13 cellular contexts compared by ENCODE assay signal in the genomic region with DNA sequence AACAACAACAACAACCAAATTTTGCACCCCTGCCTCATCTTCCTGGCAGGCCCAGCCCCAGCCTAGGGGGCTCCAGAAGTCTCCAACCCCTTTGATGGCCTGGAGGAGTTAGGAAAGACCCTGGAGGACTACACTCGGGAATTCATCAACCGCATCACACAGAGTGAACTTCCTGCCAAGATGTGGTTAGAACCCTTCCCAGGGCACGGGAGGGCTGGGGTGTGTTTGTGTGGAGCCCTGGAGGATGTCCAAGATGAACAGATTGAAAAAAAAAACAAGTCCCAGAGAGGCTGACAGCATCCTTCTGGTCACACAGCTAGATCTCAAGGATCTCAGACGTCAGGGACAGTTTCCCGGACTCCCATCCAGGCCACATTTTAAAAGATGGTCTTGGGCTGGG. TPM values are rescaled to one million over a fixed set of nuclear protein-coding genes. Genes with fewer than 3 reads are reported as not detected.
A peak's percentile ranks its signal among the peaks of the same experiment; 100 is the strongest.
DNase-seq lines count a peak whose midpoint lies in the region; ATAC-seq, FAIRE-seq and TF ChIP-seq lines count a peak whose summit lies in the region.
"Had no signal": no experiment of that assay in that cellular context is flagged by ENCODE, and none has a peak within 500 bp of the region (broad histone marks: within the 10 kb centered on the region; RNA-seq: fewer than 3 reads in every experiment).

No MANE protein-coding gene starts in this region.

- H3K4me3 ChIP-seq in hepatocyte (no peak overlapping the region), pancreas (no peak overlapping the region)
- H3K4me3 ChIP-seq: body of pancreas, SJSA1 had no signal

- no peaks in the 10 kb centered on the region for H4K20me1 ChIP-seq in hepatocyte (ENCODE audit: insufficient read depth, poor library complexity, severe bottlenecking)

- H3K27me3 ChIP-seq in hepatocyte (no peaks in the 10 kb centered on the region), pancreas (no peaks in the 10 kb centered on the region)
- H3K27me3 ChIP-seq: body of pancreas, SJSA1 had no signal

- 81% methylated on average over 5 of the region's 5 CpGs for WGBS in hepatocyte (ENCODE audit: low lambda C conversion rate, missing lambda C conversion rate)
- 43 to 47% methylated on average over 5 of the region's 5 CpGs for WGBS in pancreas, 2 donors

- no peak overlapping the region for H3K4me2 ChIP-seq in hepatocyte

- H3K27ac ChIP-seq in hepatocyte (peak overlapping the region; percentile 59), pancreas (no peak overlapping the region)
- H3K27ac ChIP-seq: 22Rv1, body of pancreas, SJSA1 had no signal

- H3K9me3 ChIP-seq in hepatocyte (ENCODE audit: low read depth) (no peaks in the 10 kb centered on the region), pancreas (no peaks in the 10 kb centered on the region)
- H3K9me3 ChIP-seq: body of pancreas, SJSA1 had no signal

- DNase-seq in NCI-H2171 treated with DMSO at 0.1 percent for 48 hours (lab: John Stamatoyannopoulos, UW) (peak; percentile 19), NCI-H2171 (lab: John Stamatoyannopoulos, UW) (no peak), astrocyte of the hippocampus (ENCODE audit: low read depth, low spot score) (peak; percentile 68), hepatocyte (ENCODE audit: low spot score) (no peak), urothelium cell line (ENCODE audit: low spot score) (peak; percentile 27), pancreas (no peak), NCI-H345 treated with DMSO at 0.1 percent for 48 hours (lab: John Stamatoyannopoulos, UW; ENCODE audit: unreplicated experiment) (no peak), GM19239 (ENCODE audit: insufficient read length, low spot score) (no peak)

- H3K36me3 ChIP-seq in hepatocyte (replicated peaks; ENCODE audit: insufficient read depth, low read depth) (no peaks in the 10 kb centered on the region), pancreas (no peaks in the 10 kb centered on the region)
- H3K36me3 ChIP-seq: SJSA1 had no signal

- no peak overlapping the region for H2AFZ ChIP-seq in hepatocyte

- H3K4me1 ChIP-seq in hepatocyte (ENCODE audit: insufficient read depth) (peaks cover 10% of the 10 kb centered on the region), pancreas (no peaks in the 10 kb centered on the region)

- intact Hi-C loops in pancreas (cut with DNase I): no loop called here

- FAIRE-seq in urothelium cell line (lab: Jason Lieb, UNC) (no peak), pancreas (lab: Jason Lieb, UNC) (no peak), GM19239 (lab: Jason Lieb, UNC) (no peak)

- no peak for TF ChIP-seq CTCF in hepatocyte (IDR thresholded peaks at IDR 0.05; ENCODE audit: poor library complexity)
- no peak for TF ChIP-seq CTCF in pancreas (IDR thresholded peaks at IDR 0.05)

- no peaks in the 10 kb centered on the region for H3K9me2 ChIP-seq in hepatocyte (replicated peaks; ENCODE audit: insufficient read depth)

- ATAC-seq in pancreas: no peak

- H3K79me2 ChIP-seq in hepatocyte: no peaks in the 10 kb centered on the region

RNA-seq across cellular contexts. Expression of gene APOC1, which starts 13.3 kb away (rescaled TPM):
- total RNA-seq in hepatocyte (330 and 390 TPM in 2 replicates), pancreas (100 to 1,000 TPM in 1 of 6 donors, 10 to 100 TPM in 1, 1 to 10 TPM in 4; 1.1 to 213 (median 5.7) TPM)
- polyA plus RNA-seq in hepatocyte (395 and 606 TPM in 2 replicates), pancreas (1 to 10 TPM; 5.0 to 7.6 TPM)
- total RNA-seq: natural killer cell, SJSA1 had no signal

RNA-seq across cellular contexts. Expression of gene APOC4, which starts 14.3 kb away (rescaled TPM):
- total RNA-seq in hepatocyte: not detected in 2 replicates
- 1.1 TPM in 1 of 2 replicates, not detected in the other for polyA plus RNA-seq in hepatocyte
- under 1 TPM in 1 of 6 donors, not detected in 5; 0.47 TPM for total RNA-seq in pancreas
- polyA plus RNA-seq in pancreas: not detected
- total RNA-seq: body of pancreas, left cardiac atrium, natural killer cell, SJSA1 had no signal

RNA-seq across cellular contexts. Expression of gene APOC2, which starts 18.1 kb away (rescaled TPM):
- 435 and 454 TPM in 2 replicates for total RNA-seq in hepatocyte
- 603 and 827 TPM in 2 replicates for polyA plus RNA-seq in hepatocyte
- total RNA-seq in pancreas: 10 to 100 TPM in 1 of 6 donors, 1 to 10 TPM in 1, under 1 TPM in 2, not detected in 2; 0.49 to 22.1 (median 3.8) TPM
- polyA plus RNA-seq in pancreas: 1 to 10 TPM in 1 of 2 donors, under 1 TPM in 1; 0.54 to 2.2 TPM
- total RNA-seq: body of pancreas, left cardiac atrium, natural killer cell, SJSA1 had no signal

RNA-seq across cellular contexts. Expression of gene APOE, which starts 22.1 kb away (rescaled TPM):
- total RNA-seq in hepatocyte: 3,920 and 3,946 TPM in 2 replicates
- polyA plus RNA-seq in hepatocyte: 3,558 and 4,019 TPM in 2 replicates
- total RNA-seq in pancreas: 100 to 1,000 TPM in 1 of 6 donors, 10 to 100 TPM in 3, 1 to 10 TPM in 2; 3.1 to 379 (median 16.5) TPM
- polyA plus RNA-seq in pancreas: 10 to 100 TPM; 14.8 to 45.1 TPM

RNA-seq across cellular contexts. Expression of gene CLPTM1, which starts 27.4 kb away (rescaled TPM):
- total RNA-seq in hepatocyte: 41.0 and 49.1 TPM in 2 replicates
- 89.7 and 93.1 TPM in 2 replicates for polyA plus RNA-seq in hepatocyte
- 10 to 100 TPM; 56.4 to 73.6 (median 63.8) TPM for total RNA-seq in pancreas
- 10 to 100 TPM; 74.5 to 81.9 TPM for polyA plus RNA-seq in pancreas

Comparison
In these comparisons a context has a peak if more than half of its experiments do, and no peak if none do; other contexts are left out.
1. DNase-seq: peak in NCI-H2171 treated with DMSO at 0.1 percent for 48 hours (single experiment), astrocyte of the hippocampus (single experiment) and urothelium cell line (single experiment); none in NCI-H2171 (single experiment), hepatocyte (single experiment), pancreas (0 of 6), NCI-H345 treated with DMSO at 0.1 percent for 48 hours (single experiment) and GM19239 (single experiment).
2. RNA of gene APOC2, which starts 18.1 kb away (total RNA-seq): 435 to 454 TPM in hepatocyte; 0.49 to 22.1 TPM in pancreas; every median in the first group is over 10 times any median in the second.